Comparison of ENCODE assay signal across 8 cellular contexts in genomic region chr16:4801962-4802658, GRCh38. TPM values are rescaled to one million over a fixed set of nuclear protein-coding genes. Genes with fewer than 3 reads are reported as not detected.
DNase-seq lines count a peak whose midpoint lies in the region; ATAC-seq and TF ChIP-seq lines count a peak whose summit lies in the region.

Gene ROGDI (minus strand): TSS chr16:4802633. CDS start chr16:4802571, 62 bp downstream.

- no peak within 1 kb of the TSS for H3K27ac ChIP-seq in AG04450 (ENCODE audit: low read depth, low read length)

- no peaks in the 10 kb centered on the region for H3K27me3 ChIP-seq in AG04450 (ENCODE audit: control insufficient read depth, insufficient read depth, low read length)

- H3K27ac Mint-ChIP-seq in activated CD4-positive, alpha-beta T cell treated with anti-CD3 and anti-CD28 coated beads for 36 hours: peak within 1 kb of the TSS; percentile 58

- no peak for DNase-seq in AG04450 (ENCODE audit: low read depth, low spot score)
- peak; percentile 91 for DNase-seq in NCI-H2196 (lab: John Stamatoyannopoulos, UW; ENCODE audit: unreplicated experiment)
- peak; percentile 84 for DNase-seq in activated CD4-positive, alpha-beta T cell treated with anti-CD3 and anti-CD28 coated beads for 36 hours
- peak; percentile 35 for DNase-seq in choroid plexus epithelial cell (ENCODE audit: low read depth)
- DNase-seq in left kidney (ENCODE audit: low read depth, low spot score): peak; percentile 96
- peak; percentile 70 for DNase-seq in stimulated activated CD4-positive, alpha-beta T cell treated with anti-CD3 and anti-CD28 coated beads, Interleukin-1b, Interleukin-23, amount 100 ng/mL, for 48 hours

- no peaks in the 10 kb centered on the region for H3K9me3 Mint-ChIP-seq in activated CD4-positive, alpha-beta T cell treated with anti-CD3 and anti-CD28 coated beads for 36 hours (ENCODE audit: low read depth)

- intact Hi-C loops in activated CD4-positive, alpha-beta T cell treated with anti-CD3 and anti-CD28 coated beads for 36 hours (cut with DNase I, micrococcal nuclease): loop anchor here (1.0 to 5.0 kb wide), 15 partner anchors 35 to 495 kb away; partner anchors contain the start of genes ANKS3 (in 2 of the 2), DNAAF8 (in 2 of the 2), GLYR1 (in 2 of the 2) and UBN1 (in 2 of the 2)

- CTCF ChIA-PET in AG04450 (lab: Charles Lee): interaction anchor here (0.6 to 1.0 kb wide), 2 partner anchors 133 to 154 kb away, joined by 4 to 6 read pairs; no protein-coding TSS in a partner anchor
- CTCF ChIA-PET in activated CD4-positive, alpha-beta T cell treated with anti-CD3 and anti-CD28 coated beads for 36 hours (lab: Charles Lee): interaction anchor here (1.0 to 1.2 kb wide), 3 partner anchors 52 to 232 kb away, joined by 3 to 6 read pairs (median 4); partner anchors contain the start of genes ANKS3 and DNAAF8

- TF ChIP-seq CTCF in AG04450 (IDR thresholded peaks at IDR 0.05; ENCODE audit: low read depth, low read length) (no peak), choroid plexus epithelial cell (conservative IDR thresholded peaks at IDR 0.05; ENCODE audit: low read depth, low read length) (no peak)

- ATAC-seq in GM18907 (IDR thresholded peaks at IDR 0.05; ENCODE audit: unreplicated experiment): peak; percentile 59
- peak; percentile 42 for ATAC-seq in HG03139 (IDR thresholded peaks at IDR 0.05; ENCODE audit: unreplicated experiment)
- peak; percentile 55 for ATAC-seq in activated CD4-positive, alpha-beta T cell treated with anti-CD3 and anti-CD28 coated beads for 36 hours

- no peaks in the 10 kb centered on the region for H3K27me3 Mint-ChIP-seq in activated CD4-positive, alpha-beta T cell treated with anti-CD3 and anti-CD28 coated beads for 36 hours

- POLR2A ChIA-PET in AG04450 (lab: Yijun Ruan, JAX): interaction anchor here (0.6 to 1.0 kb wide), 2 partner anchors 115 to 205 kb away, joined by 3 to 5 read pairs; no protein-coding TSS in a partner anchor
- POLR2A ChIA-PET in activated CD4-positive, alpha-beta T cell treated with anti-CD3 and anti-CD28 coated beads for 36 hours (lab: Charles Lee): interaction anchor here (0.6 to 1.5 kb wide), 5 partner anchors 10 to 292 kb away, joined by 3 to 10 read pairs (median 4); partner anchors contain the start of genes ANKS3 and DNAAF8

- peak within 1 kb of the TSS; percentile 74 for H3K4me3 Mint-ChIP-seq in activated CD4-positive, alpha-beta T cell treated with anti-CD3 and anti-CD28 coated beads for 36 hours

- peaks cover 14% of the 10 kb centered on the region for H3K4me1 Mint-ChIP-seq in activated CD4-positive, alpha-beta T cell treated with anti-CD3 and anti-CD28 coated beads for 36 hours

- peak within 1 kb of the TSS; percentile 77 for H3K4me3 ChIP-seq in AG04450 (ENCODE audit: low read depth, low read length)
- H3K4me3 ChIP-seq in choroid plexus epithelial cell (ENCODE audit: low read depth, low read length): peak within 1 kb of the TSS; percentile 81

- no peaks in the 10 kb centered on the region; the same call in 1 of the 2 replicates for H3K9me3 ChIP-seq in AG04450 (ENCODE audit: control insufficient read depth, insufficient read depth, low read length)

- peaks cover 10% of the 10 kb centered on the region for H3K36me3 Mint-ChIP-seq in activated CD4-positive, alpha-beta T cell treated with anti-CD3 and anti-CD28 coated beads for 36 hours (ENCODE audit: low read depth)

RNA-seq across cellular contexts. Expression of gene ROGDI, which starts in this region (rescaled TPM):
- 9.2 and 14.3 TPM in 2 replicates for polyA plus RNA-seq in AG04450 (2011; rRNA removed)
- polyA minus RNA-seq in AG04450 (2011; rRNA and poly(A)+ RNA removed): 5.0 and 8.6 TPM in 2 replicates
- total RNA-seq in activated CD4-positive, alpha-beta T cell treated with anti-CD3 and anti-CD28 coated beads for 36 hours: 1 to 10 TPM; 3.7 to 7.3 TPM
